ENCODE assay signal across 18 cellular contexts in the genomic region with DNA sequence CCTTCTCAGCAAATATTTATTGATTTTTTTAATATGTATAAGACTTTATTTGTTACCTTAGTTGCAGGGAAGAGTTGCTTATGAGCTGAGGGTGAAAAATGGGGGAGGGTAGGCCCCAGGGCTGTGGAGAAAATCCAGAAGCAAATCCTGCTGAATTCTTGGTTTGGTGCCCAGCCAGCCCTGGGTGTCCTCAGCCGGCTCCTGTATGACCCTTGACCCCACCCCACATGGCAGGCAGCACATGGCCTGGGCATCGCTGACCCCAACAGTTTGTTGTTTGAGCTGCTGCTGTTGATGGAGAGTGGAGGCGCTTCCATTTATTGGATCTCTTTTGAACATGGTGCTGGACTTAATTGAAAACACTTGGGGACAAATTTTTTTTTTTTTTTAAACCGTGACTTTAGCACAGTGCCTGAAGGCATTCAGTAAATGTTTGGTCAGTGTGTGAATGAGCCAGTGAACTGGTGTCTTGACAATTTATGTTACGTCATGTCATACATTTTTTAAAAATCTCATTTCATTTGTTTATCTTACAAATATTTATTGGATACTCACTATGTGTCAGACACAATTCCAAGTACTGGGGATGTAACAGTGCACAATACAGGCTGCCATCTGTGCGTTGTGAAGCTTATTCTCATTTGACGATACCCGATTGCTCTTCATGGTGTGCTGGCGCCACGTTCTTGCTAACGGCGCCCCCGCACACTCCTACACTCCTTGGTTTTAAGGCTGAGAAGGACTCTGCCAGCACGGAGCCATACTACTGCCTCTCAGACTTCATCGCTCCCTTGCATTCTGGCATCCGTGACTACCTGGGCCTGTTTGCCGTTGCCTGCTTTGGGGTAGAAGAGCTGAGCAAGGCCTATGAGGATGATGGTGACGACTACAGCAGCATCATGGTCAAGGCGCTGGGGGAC.
DNase-seq lines count a peak whose midpoint lies in the region; ATAC-seq and FAIRE-seq lines count a peak whose summit lies in the region.
"Had no signal": no experiment of that assay in that cellular context is flagged by ENCODE, and none has a peak within 500 bp of the region (broad histone marks: within the 10 kb centered on the region; RNA-seq: fewer than 3 reads in every experiment).

No MANE protein-coding gene starts in this region.

- H3K56ac ChIP-seq in mesendoderm (ENCODE audit: low read length) = no peak overlapping the region

- no peak overlapping the region for H3K23ac ChIP-seq in mesendoderm (ENCODE audit: low read length)

- no peaks in the 10 kb centered on the region for H3K79me2 ChIP-seq in mesendoderm (ENCODE audit: control insufficient read depth, insufficient read depth, low read length)

- no peak overlapping the region for H2AK5ac ChIP-seq in mesendoderm (ENCODE audit: low read length)

- no peaks in the 10 kb centered on the region for H3K79me1 ChIP-seq in mesendoderm (ENCODE audit: low read length)

- H3K18ac ChIP-seq in mesendoderm (ENCODE audit: low read length) = no peak overlapping the region

- no peak overlapping the region for H2BK5ac ChIP-seq in mesendoderm (ENCODE audit: low read length)

- no peak overlapping the region for H3K27ac ChIP-seq in mesendoderm (ENCODE audit: low read depth, low read length)
- H3K27ac ChIP-seq: C4-2B, coronary artery, WERI-Rb-1 had no signal

- H3K36me3 ChIP-seq in mesendoderm (ENCODE audit: control insufficient read depth, insufficient read depth, low read length) = peaks cover 2% of the 10 kb centered on the region

- no peak overlapping the region for H2BK120ac ChIP-seq in mesendoderm (ENCODE audit: low read depth, low read length)

- H3K4me2 ChIP-seq in mesendoderm (ENCODE audit: low read length) = no peak overlapping the region

- no peak overlapping the region for H3K4ac ChIP-seq in mesendoderm (ENCODE audit: low read depth, low read length)

- no peak for FAIRE-seq in HTR-8/SVneo (lab: Jason Lieb, UNC)
- FAIRE-seq: GM12891 had no signal

- H3K4me1 ChIP-seq in mesendoderm (ENCODE audit: control insufficient read depth, low read depth, low read length) = no peaks in the 10 kb centered on the region

- H3K9ac ChIP-seq in mesendoderm (ENCODE audit: low read length) = no peak overlapping the region

- no CpG with 5 or more reads among the region's 19 CpGs for WGBS in mesendoderm (ENCODE audit: extremely low coverage, insufficient coverage, low lambda C conversion rate)

- H3K27me3 ChIP-seq in mesendoderm (ENCODE audit: insufficient read depth, low read length, poor library complexity) = no peaks in the 10 kb centered on the region

- peak; percentile 54 for DNase-seq in AG20443 (ENCODE audit: low spot score)
- peak; percentile 27 for DNase-seq in HTR-8/SVneo (ENCODE audit: insufficient read length, low spot score)
- DNase-seq in epidermal melanocyte (ENCODE audit: insufficient read length, low spot score) = peak; percentile 30
- peak; percentile 17 for DNase-seq in non-pigmented ciliary epithelial cell (ENCODE audit: low read depth)
- DNase-seq in NCI-H146 treated with DMSO at 0.1 percent for 48 hours (lab: John Stamatoyannopoulos, UW; ENCODE audit: unreplicated experiment) = no peak
- no peak for DNase-seq in NCI-H446 (lab: John Stamatoyannopoulos, UW)
- DNase-seq in mesendoderm = no peak
- DNase-seq: erythroblast, H7, hypothalamus, left cardiac atrium, NCI-H1048, NCI-H2171, WERI-Rb-1 had no signal

- no peak overlapping the region for H3K4me3 ChIP-seq in mesendoderm (ENCODE audit: low read length)
- H3K4me3 ChIP-seq: coronary artery had no signal

- no peak overlapping the region for H4K5ac ChIP-seq in mesendoderm (ENCODE audit: low read length)

- ATAC-seq in HG02642 (IDR thresholded peaks at IDR 0.05; ENCODE audit: poor library complexity, unreplicated experiment) = no peak
- ATAC-seq: left cardiac atrium had no signal

- no peak overlapping the region for H4K8ac ChIP-seq in mesendoderm (ENCODE audit: low read depth, low read length)

- no peak overlapping the region for H2BK15ac ChIP-seq in mesendoderm (replicated peaks; ENCODE audit: low read depth)

Comparison
In these comparisons a context has a peak if more than half of its experiments do, and no peak if none do; other contexts are left out.
1. DNase-seq: peak in AG20443 (single experiment), HTR-8/SVneo (single experiment), epidermal melanocyte (single experiment) and non-pigmented ciliary epithelial cell (single experiment); none in NCI-H146 treated with DMSO at 0.1 percent for 48 hours (single experiment), NCI-H446 (0 of 2) and mesendoderm (single experiment).